8 cellular contexts compared by ENCODE assay signal in the genomic region with DNA sequence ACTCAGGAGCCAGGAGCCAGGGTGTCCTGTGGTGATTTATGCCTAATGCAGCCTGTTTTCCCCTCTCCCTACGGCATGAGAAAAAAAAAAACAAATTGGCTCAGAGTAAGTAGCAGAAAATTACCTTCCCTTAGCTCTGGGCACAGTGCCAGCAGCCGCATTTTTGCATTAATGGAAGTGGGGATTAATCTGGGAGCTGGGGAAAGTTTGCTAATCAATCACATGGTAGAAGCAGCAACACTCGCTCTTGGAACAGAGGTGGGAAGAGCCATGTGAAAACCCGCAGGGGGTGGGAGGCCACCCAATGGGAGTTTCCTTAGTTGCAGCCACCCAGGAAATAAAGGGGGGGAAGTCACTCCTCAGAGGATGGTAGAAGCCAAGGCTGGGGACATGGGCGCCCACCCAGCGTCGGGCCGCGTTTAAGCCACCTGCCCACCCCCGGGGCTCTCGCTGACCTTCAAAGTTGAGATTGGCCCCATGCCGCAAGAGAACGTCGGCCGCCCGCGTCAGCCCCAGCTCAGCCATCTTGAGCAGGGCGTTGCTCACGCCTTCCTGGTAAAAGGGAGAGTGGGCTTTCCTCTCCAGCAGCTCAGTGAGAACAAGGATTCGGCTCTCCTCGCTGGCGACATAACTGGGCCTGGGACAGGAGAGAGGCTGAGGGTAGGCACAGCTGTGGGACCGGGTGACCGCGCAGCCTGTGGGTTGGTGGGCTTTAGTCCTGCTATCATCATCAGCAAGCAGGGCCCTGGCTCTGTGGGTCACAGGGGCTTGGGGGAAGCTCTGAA. TPM values are rescaled to one million over a fixed set of nuclear protein-coding genes. Genes with fewer than 3 reads are reported as not detected.
DNase-seq lines count a peak whose midpoint lies in the region; ATAC-seq, FAIRE-seq and TF ChIP-seq lines count a peak whose summit lies in the region.

No MANE protein-coding gene starts in this region.

- peaks cover 29% of the 10 kb centered on the region for H3K36me3 Mint-ChIP-seq in activated T-helper 17 cell treated with anti-CD3 and anti-CD28 coated beads, Interleukin-2, amount 50 U/mL, for 72 hours (ENCODE audit: low read depth)

- no peak for TF ChIP-seq CTCF in kidney (IDR thresholded peaks at IDR 0.05; ENCODE audit: borderline replicate concordance, extremely low read depth, insufficient read depth)

- H3K4me2 ChIP-seq in BLaER1, result peak overlapping the region; percentile 99
- peak overlapping the region; percentile 77 for H3K4me2 ChIP-seq in Karpas-422 (ENCODE audit: low read depth, low read length, poor library complexity, severe bottlenecking)

- TF ChIP-seq POLR2A in GM12891 (IDR thresholded peaks at IDR 0.05; ENCODE audit: low read depth, low read length), result no peak

- ATAC-seq in activated T-helper 17 cell treated with anti-CD3 and anti-CD28 coated beads, Interleukin-2, amount 50 U/mL, for 72 hours (replicated peaks), result no peak
- ATAC-seq in HG03039 (IDR thresholded peaks at IDR 0.05; ENCODE audit: unreplicated experiment) (no peak), HG02981 (IDR thresholded peaks at IDR 0.05; ENCODE audit: unreplicated experiment) (no peak)

- H4K20me1 ChIP-seq in BLaER1, result peaks cover 65% of the 10 kb centered on the region
- H4K20me1 ChIP-seq in Karpas-422 (ENCODE audit: insufficient read depth, low read depth, low read length), result peaks cover 30% of the 10 kb centered on the region

- H3K36me3 ChIP-seq in BLaER1 (peaks cover 47% of the 10 kb centered on the region), Karpas-422 (ENCODE audit: insufficient read depth, low read length) (peaks cover 5% of the 10 kb centered on the region), kidney (ENCODE audit: control insufficient read depth in 1 of 2, insufficient read depth in 2 of 2, low read length in 2 of 2) (peaks cover 18 to 34% of the 10 kb centered on the region in 2 donors)

- H3K4me3 ChIP-seq in BLaER1 (peak overlapping the region; percentile 82), Karpas-422 (ENCODE audit: low read length) (peak overlapping the region; percentile 93), kidney (ENCODE audit: low read length in 2 of 2) (peak overlapping the region; percentile 77 to 90)

- H3K9me3 Mint-ChIP-seq in activated T-helper 17 cell treated with anti-CD3 and anti-CD28 coated beads, Interleukin-2, amount 50 U/mL, for 72 hours, result no peaks in the 10 kb centered on the region

- H3K4me1 ChIP-seq in BLaER1 (peaks cover 39% of the 10 kb centered on the region), Karpas-422 (ENCODE audit: low read length) (peaks cover 26% of the 10 kb centered on the region), kidney (ENCODE audit: control insufficient read depth in 1 of 2, insufficient read depth in 1 of 2, low read depth in 1 of 2, low read length in 2 of 2) (peaks cover 8 to 28% of the 10 kb centered on the region in 2 donors)

- peak overlapping the region; percentile 84 for H3K4me3 Mint-ChIP-seq in activated T-helper 17 cell treated with anti-CD3 and anti-CD28 coated beads, Interleukin-2, amount 50 U/mL, for 72 hours

- H3K9me3 ChIP-seq in BLaER1 (no peaks in the 10 kb centered on the region), Karpas-422 (ENCODE audit: low read length) (no peaks in the 10 kb centered on the region), kidney (ENCODE audit: control insufficient read depth in 1 of 2, low read length in 2 of 2) (no peaks in the 10 kb centered on the region)

- H3K27ac Mint-ChIP-seq in activated T-helper 17 cell treated with anti-CD3 and anti-CD28 coated beads, Interleukin-2, amount 50 U/mL, for 72 hours, result no peak overlapping the region

- FAIRE-seq in kidney (lab: Jason Lieb, UNC), result no peak
- no peak for FAIRE-seq in GM12891 (lab: Jason Lieb, UNC)

- peaks cover 28% of the 10 kb centered on the region for H3K79me2 ChIP-seq in Karpas-422 (ENCODE audit: low read length)

- H3K27ac ChIP-seq in BLaER1 (0 out of 2 replicates have a peak overlapping the region, but pooled peaks have one; percentile 68), Karpas-422 (ENCODE audit: low read length) (peak overlapping the region; percentile 40), kidney (ENCODE audit: low read depth in 2 of 2, low read length in 2 of 2) (peak overlapping the region; percentile 23 to 74)

- intact Hi-C loops in kidney (cut with DNase I), result loop anchor here (10.0 kb wide), 1 partner anchor 145 kb away; no protein-coding TSS in a partner anchor

- no peak overlapping the region for H2AFZ ChIP-seq in Karpas-422 (ENCODE audit: low read length)

- H3K27me3 Mint-ChIP-seq in activated T-helper 17 cell treated with anti-CD3 and anti-CD28 coated beads, Interleukin-2, amount 50 U/mL, for 72 hours, result no peaks in the 10 kb centered on the region

- DNase-seq in Karpas-422, result peak; percentile 69
- peak; percentile 74 for DNase-seq in kidney
- DNase-seq in RKO (ENCODE audit: low spot score), result no peak
- no peak for DNase-seq in GM12891 (ENCODE audit: insufficient read length, low spot score)

- no peaks in the 10 kb centered on the region for H3K9me2 ChIP-seq in Karpas-422 (replicated peaks; ENCODE audit: insufficient read depth, low read length)

- H3K9ac ChIP-seq in BLaER1, result peak overlapping the region; percentile 84
- peak overlapping the region; percentile 95 for H3K9ac ChIP-seq in Karpas-422 (ENCODE audit: low read length)
- H3K9ac ChIP-seq in kidney (ENCODE audit: low read length in 2 of 2), result peak overlapping the region in 1 of 2 donors; percentile 88

- H3K4me1 Mint-ChIP-seq in activated T-helper 17 cell treated with anti-CD3 and anti-CD28 coated beads, Interleukin-2, amount 50 U/mL, for 72 hours, result peaks cover 15% of the 10 kb centered on the region

- no peaks in the 10 kb centered on the region for H3K27me3 ChIP-seq in BLaER1
- H3K27me3 ChIP-seq in Karpas-422 (ENCODE audit: low read length), result no peaks in the 10 kb centered on the region

TF ChIP-seq in GM12891, 5 proteins besides CTCF, POLR2A, EP300 and RAD21:
- TF ChIP-seq POLR2AphosphoS5 (IDR thresholded peaks at IDR 0.05; ENCODE audit: low read depth, low read length) (no peak), PAX5 (IDR thresholded peaks at IDR 0.05; ENCODE audit: insufficient read depth, low read length, severe bottlenecking) (no peak), SPI1 (IDR thresholded peaks at IDR 0.05; ENCODE audit: low read depth, low read length) (no peak), POU2F2 (IDR thresholded peaks at IDR 0.05; ENCODE audit: low read depth, low read length) (no peak), TAF1 (IDR thresholded peaks at IDR 0.05; ENCODE audit: low read depth, low read length) (no peak)

RNA-seq across cellular contexts. Expression of a gene that starts 1.7 kb away (rescaled TPM):
- total RNA-seq in Karpas-422 (2014; rRNA removed; shearing (Covaris generic); ENCODE audit: low replicate concordance), result 10.6 and 16.3 TPM in 2 replicates
- total RNA-seq in activated T-helper 17 cell treated with anti-CD3 and anti-CD28 coated beads, Interleukin-2, amount 50 U/mL, for 72 hours, result 10 to 100 TPM; 12.3 to 26.4 TPM
- total RNA-seq in kidney, result 22.5 TPM
- polyA plus RNA-seq in kidney (ENCODE audit: insufficient read depth, low read depth, low replicate concordance), result 18.1 TPM
- 7.6 TPM for polyA plus RNA-seq in GM12891 (2012; ENCODE audit: low read depth, missing spikeins)

RNA-seq across cellular contexts. Expression of a gene that starts 14.3 kb away (rescaled TPM):
- total RNA-seq in Karpas-422 (2014; rRNA removed; shearing (Covaris generic); ENCODE audit: low replicate concordance), result 22.4 and 31.1 TPM in 2 replicates
- total RNA-seq in activated T-helper 17 cell treated with anti-CD3 and anti-CD28 coated beads, Interleukin-2, amount 50 U/mL, for 72 hours, result 10 to 100 TPM; 27.2 to 61.1 TPM
- 32.6 TPM for total RNA-seq in kidney
- polyA plus RNA-seq in kidney (ENCODE audit: insufficient read depth, low read depth, low replicate concordance), result 61.2 TPM
- polyA plus RNA-seq in GM12891 (2012; ENCODE audit: low read depth, missing spikeins), result 23.6 TPM

RNA-seq across cellular contexts. Expression of a gene that starts 19.4 kb away (rescaled TPM):
- not detected in 2 replicates for total RNA-seq in Karpas-422 (2014; rRNA removed; shearing (Covaris generic); ENCODE audit: low replicate concordance)
- total RNA-seq in activated T-helper 17 cell treated with anti-CD3 and anti-CD28 coated beads, Interleukin-2, amount 50 U/mL, for 72 hours, result not detected
- 1.1 TPM for total RNA-seq in kidney
- polyA plus RNA-seq in kidney (ENCODE audit: insufficient read depth, low read depth, low replicate concordance), result 2.8 TPM
- not detected for polyA plus RNA-seq in GM12891 (2012; ENCODE audit: low read depth, missing spikeins)

RNA-seq across cellular contexts. Expression of a gene that starts 25.2 kb away (rescaled TPM):
- total RNA-seq in Karpas-422 (2014; rRNA removed; shearing (Covaris generic); ENCODE audit: low replicate concordance), result not detected in 2 replicates
- total RNA-seq in activated T-helper 17 cell treated with anti-CD3 and anti-CD28 coated beads, Interleukin-2, amount 50 U/mL, for 72 hours, result under 1 TPM in 1 of 2 donors, not detected in 1; 0.32 TPM
- 1.8 TPM for total RNA-seq in kidney
- polyA plus RNA-seq in kidney (ENCODE audit: insufficient read depth, low read depth, low replicate concordance), result 2.3 TPM
- polyA plus RNA-seq in GM12891 (2012; ENCODE audit: low read depth, missing spikeins), result not detected

Comparison
In these comparisons a context has a peak if more than half of its experiments do, and no peak if none do; other contexts are left out.
1. DNase-seq: peak in Karpas-422 (single experiment) and kidney (single experiment); none in RKO (single experiment) and GM12891 (single experiment).
2. Peak in every context shown above with its lines, with median percentiles within 50 percentile points of each other: H3K27ac ChIP-seq and H3K4me3 ChIP-seq.